1 cellular context compared by ENCODE assay signal in genomic region chr1:53943090-53943489, GRCh38.
TF ChIP-seq lines count a peak whose summit lies in the region.

No MANE protein-coding gene starts in this region.

TF ChIP-seq in GM12878, 131 proteins besides CTCF, POLR2A, EP300 and RAD21:
- TF ChIP-seq RFX5 (IDR thresholded peaks at IDR 0.05; ENCODE audit: low read depth, low read length) (no peak), CHD4 (IDR thresholded peaks at IDR 0.05) (no peak), RELB (IDR thresholded peaks at IDR 0.05; ENCODE audit: low read depth) (no peak), CHD2 (IDR thresholded peaks at IDR 0.05; ENCODE audit: borderline replicate concordance, low read depth, low read length) (no peak), SMAD1 (IDR thresholded peaks at IDR 0.05; ENCODE audit: low read depth, partially characterized antibody) (no peak), SKIL (IDR thresholded peaks at IDR 0.05; ENCODE audit: low read depth, poor library complexity, severe bottlenecking) (no peak), SREBF2 (IDR thresholded peaks at IDR 0.05; ENCODE audit: low read length) (no peak), MAX (IDR thresholded peaks at IDR 0.05; ENCODE audit: low read depth, low read length) (no peak), EZH2 (IDR thresholded peaks at IDR 0.05; ENCODE audit: borderline replicate concordance, control insufficient read depth, low read depth, low read length) (no peak), NFXL1 (IDR thresholded peaks at IDR 0.05; ENCODE audit: borderline replicate concordance) (no peak), SIX5 (IDR thresholded peaks at IDR 0.05; ENCODE audit: low read depth, low read length, severe bottlenecking) (no peak), FOXK2 (IDR thresholded peaks at IDR 0.05) (no peak), ZNF217 (IDR thresholded peaks at IDR 0.05) (no peak), CBX5 (IDR thresholded peaks at IDR 0.05; ENCODE audit: low read depth) (no peak), LARP7 (IDR thresholded peaks at IDR 0.05) (no peak)
